In the genomic region with DNA sequence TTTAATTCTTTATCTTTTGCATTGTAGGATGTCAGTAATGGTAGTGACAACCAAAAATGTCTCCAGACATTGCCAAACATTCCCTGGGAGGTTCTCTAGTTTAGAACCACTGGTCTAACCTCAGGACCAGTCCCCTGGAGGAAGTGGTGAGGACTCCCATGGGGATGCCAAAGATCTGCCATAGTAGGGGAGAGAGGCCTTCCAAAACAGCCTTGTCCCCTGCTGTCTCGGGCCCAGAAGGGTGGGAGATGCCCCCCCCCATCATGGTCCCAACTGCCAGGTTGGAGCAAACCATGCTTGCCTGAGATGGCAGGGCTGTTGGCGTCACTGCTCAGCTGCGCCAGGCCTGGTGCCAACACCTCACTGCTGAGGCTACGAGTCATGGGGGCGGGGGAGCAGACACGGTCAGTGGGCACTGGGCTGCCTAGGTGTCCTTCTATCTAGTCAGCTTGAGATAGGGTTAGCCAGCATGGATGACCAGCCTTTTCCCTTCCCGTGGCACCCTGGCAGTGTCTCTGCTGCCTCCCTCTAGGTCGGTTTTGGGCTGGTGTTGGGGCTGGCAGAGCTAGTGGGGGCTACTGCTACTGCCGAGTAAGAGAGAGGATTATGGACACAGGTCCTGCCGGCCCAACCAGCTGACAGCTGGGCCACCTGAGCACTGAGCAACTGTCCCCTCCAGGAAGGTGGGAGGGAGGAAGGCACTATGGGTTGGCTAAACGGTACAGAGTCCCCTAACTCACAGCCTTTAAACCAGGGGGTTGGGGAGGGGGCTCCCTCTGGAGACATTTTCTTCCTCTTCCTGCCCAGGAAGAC, we compare ENCODE assay signal across 9 cellular contexts. TPM values are rescaled to one million over a fixed set of nuclear protein-coding genes. Genes with fewer than 3 reads are reported as not detected.
A peak's percentile ranks its signal among the peaks of the same experiment; 100 is the strongest.
DNase-seq lines count a peak whose midpoint lies in the region; ATAC-seq and TF ChIP-seq lines count a peak whose summit lies in the region.
"Had no signal": no experiment of that assay in that cellular context is flagged by ENCODE, and none has a peak within 500 bp of the region (broad histone marks: within the 10 kb centered on the region; RNA-seq: fewer than 3 reads in every experiment).

No MANE protein-coding gene starts in this region.

- DNase-seq in cardiac septum (ENCODE audit: low spot score) (peak; percentile 76), Right ventricle myocardium superior (no peak), WTC11 (ENCODE audit: low spot score) (no peak), left lobe of liver (ENCODE audit: low spot score) (peak; percentile 74), transverse colon (peak; percentile 24), COLO829 (ENCODE audit: low spot score) (no peak), GM03348 (ENCODE audit: low spot score) (no peak)
- DNase-seq: amniotic stem cell had no signal

- H3K27me3 Mint-ChIP-seq in WTC11 (ENCODE audit: low read depth), result peaks cover 10% of the 10 kb centered on the region

- POLR2A ChIA-PET in WTC11 (lab: Charles Lee), result interaction anchor here (1.1 to 4.8 kb wide), 2 partner anchors 8 to 9 kb away, joined by 3 to 54 read pairs; partner anchors contain the start of gene CXXC5

- H3K36me3 ChIP-seq in transverse colon, result no peaks in the 10 kb centered on the region

- peaks cover 37 to 73% (median 66%) of the 10 kb centered on the region in 4 donors for H3K4me1 ChIP-seq in transverse colon

- no peak for TF ChIP-seq EP300 in transverse colon (IDR thresholded peaks at IDR 0.05; ENCODE audit: low read depth)

- H3K36me3 Mint-ChIP-seq in WTC11, result no peaks in the 10 kb centered on the region

- no peak for TF ChIP-seq POLR2A in transverse colon (IDR thresholded peaks at IDR 0.05)

- no peaks in the 10 kb centered on the region for H3K27me3 ChIP-seq in transverse colon

- no peak overlapping the region for H3K4me3 ChIP-seq in transverse colon

- peak overlapping the region in 1 of 4 donors; percentile 92 for H3K27ac ChIP-seq in transverse colon

- no peak for TF ChIP-seq CTCF in WTC11 (IDR thresholded peaks at IDR 0.05)
- no peak for TF ChIP-seq CTCF in transverse colon (IDR thresholded peaks at IDR 0.05)

- ATAC-seq in Right ventricle myocardium superior (ENCODE audit: poor library complexity) (no peak), WTC11 (no peak), left lobe of liver (no peak), GM19324 (IDR thresholded peaks at IDR 0.05; ENCODE audit: low FRiP score, unreplicated experiment) (no peak)

- no peaks in the 10 kb centered on the region for H3K9me3 Mint-ChIP-seq in WTC11

- H3K4me3 Mint-ChIP-seq in WTC11, result no peak overlapping the region

- WGBS in transverse colon (ENCODE audit: low coverage in 1 of 2), 2 donors, result 86% methylated on average over 11 of the region's 11 CpGs; no CpG with 5 or more reads in 1 of the 2 donors

- intact Hi-C loops in cardiac septum (cut with DNase I), result no loop called here
- intact Hi-C loops in Right ventricle myocardium superior (cut with DNase I), result loop anchor here (5.0 kb wide), 1 partner anchor 52 kb away; no protein-coding TSS in a partner anchor
- intact Hi-C loops in transverse colon (cut with DNase I; ENCODE audit: low total_unique reads), result loop anchor here (5.0 kb wide), 1 partner anchor 107 kb away; no protein-coding TSS in a partner anchor

- in situ Hi-C loops in transverse colon (cut with MboI; ENCODE audit: low pct_ligation_motif_present in 1 of 4, low pct_unique_long_range_greater_than_20kb in 1 of 4, low sequenced_read_pairs in 3 of 4), result loop anchor here in 3 of 4 donors (10.0 to 25.0 kb wide), 2 partner anchors 55 to 122 kb away; no protein-coding TSS in a partner anchor

- H3K27ac Mint-ChIP-seq in WTC11, result no peak overlapping the region

- H3K9me3 ChIP-seq in transverse colon, result no peaks in the 10 kb centered on the region

- H3K4me1 Mint-ChIP-seq in WTC11, result peaks cover 84% of the 10 kb centered on the region

- CTCF ChIA-PET in WTC11 (lab: Charles Lee), result interaction anchor here (0.6 to 12.0 kb wide), 7 partner anchors 11 to 149 kb away, joined by 3 to 247 read pairs (median 5); partner anchors contain the start of gene CXXC5

TF ChIP-seq in WTC11, 78 proteins besides CTCF, POLR2A, EP300 and RAD21:
- TF ChIP-seq IRF1 (CRISPR knock-in tag; IDR thresholded peaks at IDR 0.05) (0 out of 2 replicates have a peak, but pooled peaks have one; percentile 35), CREM (CRISPR knock-in tag; IDR thresholded peaks at IDR 0.05) (no peak)
- TF ChIP-seq, protein P1, sequence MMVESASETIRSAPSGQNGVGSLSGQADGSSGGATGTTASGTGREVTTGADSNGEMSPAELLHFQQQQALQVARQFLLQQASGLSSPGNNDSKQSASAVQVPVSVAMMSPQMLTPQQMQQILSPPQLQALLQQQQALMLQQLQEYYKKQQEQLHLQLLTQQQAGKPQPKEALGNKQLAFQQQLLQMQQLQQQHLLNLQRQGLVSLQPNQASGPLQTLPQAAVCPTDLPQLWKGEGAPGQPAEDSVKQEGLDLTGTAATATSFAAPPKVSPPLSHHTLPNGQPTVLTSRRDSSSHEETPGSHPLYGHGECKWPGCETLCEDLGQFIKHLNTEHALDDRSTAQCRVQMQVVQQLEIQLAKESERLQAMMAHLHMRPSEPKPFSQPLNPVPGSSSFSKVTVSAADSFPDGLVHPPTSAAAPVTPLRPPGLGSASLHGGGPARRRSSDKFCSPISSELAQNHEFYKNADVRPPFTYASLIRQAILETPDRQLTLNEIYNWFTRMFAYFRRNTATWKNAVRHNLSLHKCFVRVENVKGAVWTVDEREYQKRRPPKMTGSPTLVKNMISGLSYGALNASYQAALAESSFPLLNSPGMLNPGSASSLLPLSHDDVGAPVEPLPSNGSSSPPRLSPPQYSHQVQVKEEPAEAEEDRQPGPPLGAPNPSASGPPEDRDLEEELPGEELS (CRISPR knock-in tag; IDR thresholded peaks at IDR 0.05), result 0 out of 2 replicates have a peak, but pooled peaks have one; percentile 27

RNA-seq across cellular contexts. Expression of gene CXXC5, which starts 8.3 kb away (rescaled TPM):
- total RNA-seq in cardiac septum (49.3 TPM), Right ventricle myocardium superior (67.3 TPM), WTC11 (2021) (77.5 to 97.2 TPM (median 78.0 TPM) in 3 replicates), left lobe of liver (64.0 TPM), transverse colon (10 to 100 TPM; 26.5 to 50.7 (median 36.2) TPM)

Comparison
In these comparisons a context has a peak if more than half of its experiments do, and no peak if none do; other contexts are left out.
1. DNase-seq: peak in cardiac septum (single experiment), left lobe of liver (single experiment) and transverse colon (single experiment); none in Right ventricle myocardium superior (single experiment), WTC11 (single experiment), COLO829 (single experiment) and GM03348 (single experiment).